1 cellular context compared by ENCODE assay signal in genomic region chr17:37708008-37708615, GRCh38.
TF ChIP-seq lines count a peak whose summit lies in the region.

No MANE protein-coding gene starts in this region.

TF ChIP-seq in HepG2, 621 proteins besides CTCF, POLR2A, EP300 and RAD21 (continued from another document and continues in another):
- TF ChIP-seq STAG1 (CRISPR knock-in tag; IDR thresholded peaks at IDR 0.05), result peak; percentile 34
- TF ChIP-seq ZNF775 (CRISPR knock-in tag; IDR thresholded peaks at IDR 0.05; ENCODE audit: borderline replicate concordance), result no peak
- TF ChIP-seq, protein P1, sequence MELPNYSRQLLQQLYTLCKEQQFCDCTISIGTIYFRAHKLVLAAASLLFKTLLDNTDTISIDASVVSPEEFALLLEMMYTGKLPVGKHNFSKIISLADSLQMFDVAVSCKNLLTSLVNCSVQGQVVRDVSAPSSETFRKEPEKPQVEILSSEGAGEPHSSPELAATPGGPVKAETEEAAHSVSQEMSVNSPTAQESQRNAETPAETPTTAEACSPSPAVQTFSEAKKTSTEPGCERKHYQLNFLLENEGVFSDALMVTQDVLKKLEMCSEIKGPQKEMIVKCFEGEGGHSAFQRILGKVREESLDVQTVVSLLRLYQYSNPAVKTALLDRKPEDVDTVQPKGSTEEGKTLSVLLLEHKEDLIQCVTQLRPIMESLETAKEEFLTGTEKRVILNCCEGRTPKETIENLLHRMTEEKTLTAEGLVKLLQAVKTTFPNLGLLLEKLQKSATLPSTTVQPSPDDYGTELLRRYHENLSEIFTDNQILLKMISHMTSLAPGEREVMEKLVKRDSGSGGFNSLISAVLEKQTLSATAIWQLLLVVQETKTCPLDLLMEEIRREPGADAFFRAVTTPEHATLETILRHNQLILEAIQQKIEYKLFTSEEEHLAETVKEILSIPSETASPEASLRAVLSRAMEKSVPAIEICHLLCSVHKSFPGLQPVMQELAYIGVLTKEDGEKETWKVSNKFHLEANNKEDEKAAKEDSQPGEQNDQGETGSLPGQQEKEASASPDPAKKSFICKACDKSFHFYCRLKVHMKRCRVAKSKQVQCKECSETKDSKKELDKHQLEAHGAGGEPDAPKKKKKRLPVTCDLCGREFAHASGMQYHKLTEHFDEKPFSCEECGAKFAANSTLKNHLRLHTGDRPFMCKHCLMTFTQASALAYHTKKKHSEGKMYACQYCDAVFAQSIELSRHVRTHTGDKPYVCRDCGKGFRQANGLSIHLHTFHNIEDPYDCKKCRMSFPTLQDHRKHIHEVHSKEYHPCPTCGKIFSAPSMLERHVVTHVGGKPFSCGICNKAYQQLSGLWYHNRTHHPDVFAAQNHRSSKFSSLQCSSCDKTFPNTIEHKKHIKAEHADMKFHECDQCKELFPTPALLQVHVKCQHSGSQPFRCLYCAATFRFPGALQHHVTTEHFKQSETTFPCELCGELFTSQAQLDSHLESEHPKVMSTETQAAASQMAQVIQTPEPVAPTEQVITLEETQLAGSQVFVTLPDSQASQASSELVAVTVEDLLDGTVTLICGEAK (IDR thresholded peaks at IDR 0.05), result no peak
- TF ChIP-seq, protein P1 (CRISPR knock-in tag; IDR thresholded peaks at IDR 0.05), result no peak; the same call in 1 of the 2 replicates
- no peak for TF ChIP-seq ZNF549 (CRISPR knock-in tag; IDR thresholded peaks at IDR 0.05)
- no peak for TF ChIP-seq U2AF2 (IDR thresholded peaks at IDR 0.05; ENCODE audit: low read depth, low read length)
- no peak for TF ChIP-seq ZNF44 (CRISPR knock-in tag; IDR thresholded peaks at IDR 0.05)
- TF ChIP-seq MXD4 (CRISPR knock-in tag; IDR thresholded peaks at IDR 0.05), result no peak; the same call in 1 of the 2 replicates
- TF ChIP-seq ATF7 (IDR thresholded peaks at IDR 0.05), result no peak
- no peak for TF ChIP-seq ATF7 (CRISPR knock-in tag; IDR thresholded peaks at IDR 0.05)
- no peak for TF ChIP-seq MAFG (CRISPR knock-in tag; IDR thresholded peaks at IDR 0.05)
- TF ChIP-seq ZNF816 (CRISPR knock-in tag; IDR thresholded peaks at IDR 0.05; ENCODE audit: borderline replicate concordance), result no peak; the same call in 1 of the 2 replicates
- no peak for TF ChIP-seq ATRX (CRISPR knock-in tag; IDR thresholded peaks at IDR 0.05; ENCODE audit: borderline replicate concordance)
- no peak for TF ChIP-seq IRX3 (CRISPR knock-in tag; IDR thresholded peaks at IDR 0.05; ENCODE audit: borderline replicate concordance, low read depth)
- no peak for TF ChIP-seq CREB3 (CRISPR knock-in tag; IDR thresholded peaks at IDR 0.05)
- no peak for TF ChIP-seq ZNF326 (CRISPR knock-in tag; IDR thresholded peaks at IDR 0.05; ENCODE audit: borderline replicate concordance)
- TF ChIP-seq, protein P2, sequence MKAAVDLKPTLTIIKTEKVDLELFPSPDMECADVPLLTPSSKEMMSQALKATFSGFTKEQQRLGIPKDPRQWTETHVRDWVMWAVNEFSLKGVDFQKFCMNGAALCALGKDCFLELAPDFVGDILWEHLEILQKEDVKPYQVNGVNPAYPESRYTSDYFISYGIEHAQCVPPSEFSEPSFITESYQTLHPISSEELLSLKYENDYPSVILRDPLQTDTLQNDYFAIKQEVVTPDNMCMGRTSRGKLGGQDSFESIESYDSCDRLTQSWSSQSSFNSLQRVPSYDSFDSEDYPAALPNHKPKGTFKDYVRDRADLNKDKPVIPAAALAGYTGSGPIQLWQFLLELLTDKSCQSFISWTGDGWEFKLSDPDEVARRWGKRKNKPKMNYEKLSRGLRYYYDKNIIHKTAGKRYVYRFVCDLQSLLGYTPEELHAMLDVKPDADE (CRISPR knock-in tag; IDR thresholded peaks at IDR 0.05), result no peak
- TF ChIP-seq TCF7 (IDR thresholded peaks at IDR 0.05; ENCODE audit: low read depth), result no peak
- TF ChIP-seq ZC3H4 (CRISPR knock-in tag; IDR thresholded peaks at IDR 0.05; ENCODE audit: borderline replicate concordance), result no peak; the same call in 1 of the 2 replicates
- no peak for TF ChIP-seq ZNF12 (CRISPR knock-in tag; IDR thresholded peaks at IDR 0.05)
- TF ChIP-seq, protein P3, sequence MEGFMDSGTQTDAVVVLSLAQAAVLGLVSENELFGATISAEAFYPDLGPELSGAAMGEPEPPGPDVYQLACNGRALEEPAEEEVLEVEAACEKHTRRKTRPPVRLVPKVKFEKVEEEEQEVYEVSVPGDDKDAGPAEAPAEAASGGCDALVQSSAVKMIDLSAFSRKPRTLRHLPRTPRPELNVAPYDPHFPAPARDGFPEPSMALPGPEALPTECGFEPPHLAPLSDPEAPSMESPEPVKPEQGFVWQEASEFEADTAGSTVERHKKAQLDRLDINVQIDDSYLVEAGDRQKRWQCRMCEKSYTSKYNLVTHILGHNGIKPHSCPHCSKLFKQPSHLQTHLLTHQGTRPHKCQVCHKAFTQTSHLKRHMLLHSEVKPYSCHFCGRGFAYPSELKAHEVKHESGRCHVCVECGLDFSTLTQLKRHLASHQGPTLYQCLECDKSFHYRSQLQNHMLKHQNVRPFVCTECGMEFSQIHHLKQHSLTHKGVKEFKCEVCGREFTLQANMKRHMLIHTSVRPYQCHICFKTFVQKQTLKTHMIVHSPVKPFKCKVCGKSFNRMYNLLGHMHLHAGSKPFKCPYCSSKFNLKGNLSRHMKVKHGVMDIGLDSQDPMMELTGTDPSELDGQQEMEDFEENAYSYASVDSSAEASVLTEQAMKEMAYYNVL (CRISPR knock-in tag; IDR thresholded peaks at IDR 0.05; ENCODE audit: borderline replicate concordance), result peak; percentile 17; the same call in 1 of the 2 replicates
- 0 out of 2 replicates have a peak, but pooled peaks have one; percentile 18 for TF ChIP-seq ZNF788 (CRISPR knock-in tag; IDR thresholded peaks at IDR 0.05; ENCODE audit: borderline replicate concordance)
- no peak for TF ChIP-seq ETV6 (CRISPR knock-in tag; conservative IDR thresholded peaks at IDR 0.05)
- no peak for TF ChIP-seq JUNB (CRISPR knock-in tag; IDR thresholded peaks at IDR 0.05; ENCODE audit: borderline replicate concordance)
- no peak for TF ChIP-seq ZNF773 (CRISPR knock-in tag; IDR thresholded peaks at IDR 0.05; ENCODE audit: borderline replicate concordance)
- TF ChIP-seq ZNF224 (CRISPR knock-in tag; IDR thresholded peaks at IDR 0.05), result no peak
- TF ChIP-seq ATAD3A (CRISPR knock-in tag; IDR thresholded peaks at IDR 0.05), result no peak
- TF ChIP-seq ZNF160 (CRISPR knock-in tag; IDR thresholded peaks at IDR 0.05), result no peak
- TF ChIP-seq HNRNPK (IDR thresholded peaks at IDR 0.05; ENCODE audit: low read depth, low read length, poor library complexity, severe bottlenecking), result no peak
- TF ChIP-seq POGZ (CRISPR knock-in tag; IDR thresholded peaks at IDR 0.05), result no peak
- 0 out of 2 replicates have a peak, but pooled peaks have one; percentile 75 for TF ChIP-seq ZNF337 (CRISPR knock-in tag; IDR thresholded peaks at IDR 0.05; ENCODE audit: borderline replicate concordance, low read depth)
- TF ChIP-seq KAT8 (CRISPR knock-in tag; IDR thresholded peaks at IDR 0.05), result 0 out of 2 replicates have a peak, but pooled peaks have one; percentile 35
- TF ChIP-seq, protein P4, sequence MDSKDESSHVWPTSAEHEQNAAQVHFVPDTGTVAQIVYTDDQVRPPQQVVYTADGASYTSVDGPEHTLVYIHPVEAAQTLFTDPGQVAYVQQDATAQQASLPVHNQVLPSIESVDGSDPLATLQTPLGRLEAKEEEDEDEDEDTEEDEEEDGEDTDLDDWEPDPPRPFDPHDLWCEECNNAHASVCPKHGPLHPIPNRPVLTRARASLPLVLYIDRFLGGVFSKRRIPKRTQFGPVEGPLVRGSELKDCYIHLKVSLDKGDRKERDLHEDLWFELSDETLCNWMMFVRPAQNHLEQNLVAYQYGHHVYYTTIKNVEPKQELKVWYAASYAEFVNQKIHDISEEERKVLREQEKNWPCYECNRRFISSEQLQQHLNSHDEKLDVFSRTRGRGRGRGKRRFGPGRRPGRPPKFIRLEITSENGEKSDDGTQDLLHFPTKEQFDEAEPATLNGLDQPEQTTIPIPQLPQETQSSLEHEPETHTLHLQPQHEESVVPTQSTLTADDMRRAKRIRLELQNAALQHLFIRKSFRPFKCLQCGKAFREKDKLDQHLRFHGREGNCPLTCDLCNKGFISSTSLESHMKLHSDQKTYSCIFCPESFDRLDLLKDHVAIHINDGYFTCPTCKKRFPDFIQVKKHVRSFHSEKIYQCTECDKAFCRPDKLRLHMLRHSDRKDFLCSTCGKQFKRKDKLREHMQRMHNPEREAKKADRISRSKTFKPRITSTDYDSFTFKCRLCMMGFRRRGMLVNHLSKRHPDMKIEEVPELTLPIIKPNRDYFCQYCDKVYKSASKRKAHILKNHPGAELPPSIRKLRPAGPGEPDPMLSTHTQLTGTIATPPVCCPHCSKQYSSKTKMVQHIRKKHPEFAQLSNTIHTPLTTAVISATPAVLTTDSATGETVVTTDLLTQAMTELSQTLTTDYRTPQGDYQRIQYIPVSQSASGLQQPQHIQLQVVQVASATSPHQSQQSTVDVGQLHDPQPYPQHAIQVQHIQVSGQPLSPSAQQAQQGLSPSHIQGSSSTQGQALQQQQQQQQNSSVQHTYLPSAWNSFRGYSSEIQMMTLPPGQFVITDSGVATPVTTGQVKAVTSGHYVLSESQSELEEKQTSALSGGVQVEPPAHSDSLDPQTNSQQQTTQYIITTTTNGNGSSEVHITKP (CRISPR knock-in tag; IDR thresholded peaks at IDR 0.05; ENCODE audit: low read depth), result peak; percentile 39; the same call in 1 of the 2 replicates
- no peak for TF ChIP-seq SP2 (CRISPR knock-in tag; IDR thresholded peaks at IDR 0.05)
- no peak for TF ChIP-seq ZBTB3 (CRISPR knock-in tag; IDR thresholded peaks at IDR 0.05; ENCODE audit: borderline replicate concordance, low read depth)
- TF ChIP-seq CC2D1A (CRISPR knock-in tag; IDR thresholded peaks at IDR 0.05), result no peak
- no peak for TF ChIP-seq ZNF781 (CRISPR knock-in tag; IDR thresholded peaks at IDR 0.05; ENCODE audit: borderline replicate concordance, not compliant biosample characterization)
- no peak for TF ChIP-seq TBP (CRISPR knock-in tag; IDR thresholded peaks at IDR 0.05)
- TF ChIP-seq GLMP (CRISPR knock-in tag; IDR thresholded peaks at IDR 0.05; ENCODE audit: borderline replicate concordance), result no peak
- TF ChIP-seq, protein P5, sequence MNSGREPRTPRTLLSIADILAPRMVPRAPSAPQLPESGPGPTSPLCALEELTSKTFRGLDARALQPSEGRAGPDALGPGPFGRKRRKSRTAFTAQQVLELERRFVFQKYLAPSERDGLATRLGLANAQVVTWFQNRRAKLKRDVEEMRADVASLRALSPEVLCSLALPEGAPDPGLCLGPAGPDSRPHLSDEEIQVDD (CRISPR knock-in tag; IDR thresholded peaks at IDR 0.05; ENCODE audit: borderline replicate concordance), result no peak
- no peak for TF ChIP-seq ZBTB42 (CRISPR knock-in tag; IDR thresholded peaks at IDR 0.05)
- TF ChIP-seq NFIC (IDR thresholded peaks at IDR 0.05; ENCODE audit: low read length), result no peak
- TF ChIP-seq MAZ (IDR thresholded peaks at IDR 0.05; ENCODE audit: borderline replicate concordance, low read depth, low read length), result no peak
- TF ChIP-seq MAZ (CRISPR knock-in tag; IDR thresholded peaks at IDR 0.05; ENCODE audit: low read depth), result no peak
- no peak for TF ChIP-seq SYNCRIP (IDR thresholded peaks at IDR 0.05; ENCODE audit: insufficient read depth, low read depth, low read length)
- no peak for TF ChIP-seq SOX13 (IDR thresholded peaks at IDR 0.05)
- peak in 1 of 2 experiments; percentile 86; a peak in 2 of 4 replicates for TF ChIP-seq SOX13 (CRISPR knock-in tag; conservative IDR thresholded peaks at IDR 0.05 in 1 of 2, IDR thresholded peaks at IDR 0.05 in 1 of 2)
- TF ChIP-seq ONECUT2 (CRISPR knock-in tag; IDR thresholded peaks at IDR 0.05), result no peak
- 0 out of 2 replicates have a peak, but pooled peaks have one; percentile 25 for TF ChIP-seq ZBTB43 (CRISPR knock-in tag; conservative IDR thresholded peaks at IDR 0.05)
